Comparison of ENCODE assay signal across 1 cellular context in genomic region chr16:695355-696089, GRCh38.
TF ChIP-seq lines count a peak whose summit lies in the region.

No MANE protein-coding gene starts in this region.

TF ChIP-seq in HepG2, 621 proteins besides CTCF, POLR2A, EP300 and RAD21 (continued from another document and continues in another):
- TF ChIP-seq ZNF343 (CRISPR knock-in tag; IDR thresholded peaks at IDR 0.05) (0 out of 2 replicates have a peak, but pooled peaks have one; percentile 65), ATF3 (CRISPR knock-in tag; IDR thresholded peaks at IDR 0.05) (peak; percentile 40; the same call in 1 of the 2 replicates), EED (CRISPR knock-in tag; IDR thresholded peaks at IDR 0.05) (peak; percentile 88; the same call in 1 of the 2 replicates), ZHX2 (IDR thresholded peaks at IDR 0.05; ENCODE audit: low read depth) (peak; percentile 51; the same call in 1 of the 2 replicates), ZHX2 (CRISPR knock-in tag; IDR thresholded peaks at IDR 0.05; ENCODE audit: borderline replicate concordance) (no peak), ZFP90 (CRISPR knock-in tag; IDR thresholded peaks at IDR 0.05; ENCODE audit: borderline replicate concordance) (no peak), ZNF274 (CRISPR knock-in tag; IDR thresholded peaks at IDR 0.05) (0 out of 2 replicates have a peak, but pooled peaks have one; percentile 33), HDAC2 (CRISPR knock-in tag; IDR thresholded peaks at IDR 0.05) (no peak; the same call in 1 of the 2 replicates), ZNF414 (CRISPR knock-in tag; IDR thresholded peaks at IDR 0.05) (peak; percentile 75; the same call in 1 of the 2 replicates), ZNF770 (CRISPR knock-in tag; IDR thresholded peaks at IDR 0.05) (no peak), HNF4A (CRISPR knock-in tag; IDR thresholded peaks at IDR 0.05) (no peak), CERS6 (CRISPR knock-in tag; IDR thresholded peaks at IDR 0.05) (peak; percentile 60; the same call in 1 of the 2 replicates), ADNP (CRISPR knock-in tag; IDR thresholded peaks at IDR 0.05) (no peak), ZNF251 (CRISPR knock-in tag; IDR thresholded peaks at IDR 0.05) (no peak), NFKBIZ (CRISPR knock-in tag; IDR thresholded peaks at IDR 0.05) (0 out of 2 replicates have a peak, but pooled peaks have one; percentile 42), RBFOX2 (IDR thresholded peaks at IDR 0.05; ENCODE audit: low read depth, low read length) (peak; percentile 63; the same call in 1 of the 2 replicates), ZNF138 (CRISPR knock-in tag; IDR thresholded peaks at IDR 0.05; ENCODE audit: low read depth) (0 out of 2 replicates have a peak, but pooled peaks have one; percentile 58), AKAP8 (CRISPR knock-in tag; IDR thresholded peaks at IDR 0.05) (peak; percentile 52; the same call in 1 of the 2 replicates), ZNF619 (CRISPR knock-in tag; IDR thresholded peaks at IDR 0.05) (0 out of 2 replicates have a peak, but pooled peaks have one; percentile 60), ZNF263 (CRISPR knock-in tag; IDR thresholded peaks at IDR 0.05) (no peak), ZFP36L1 (CRISPR knock-in tag; IDR thresholded peaks at IDR 0.05) (peak; percentile 76; the same call in 1 of the 2 replicates), TFE3 (CRISPR knock-in tag; IDR thresholded peaks at IDR 0.05) (peak; percentile 52; the same call in 1 of the 2 replicates), HOXA7 (CRISPR knock-in tag; IDR thresholded peaks at IDR 0.05) (no peak), ZMAT3 (CRISPR knock-in tag; conservative IDR thresholded peaks at IDR 0.05) (peak; percentile 65; the same call in 1 of the 2 replicates), ZBTB21 (CRISPR knock-in tag; IDR thresholded peaks at IDR 0.05) (no peak), MEIS1 (CRISPR knock-in tag; IDR thresholded peaks at IDR 0.05; ENCODE audit: borderline replicate concordance) (no peak; the same call in 1 of the 2 replicates), PHF20 (CRISPR knock-in tag; IDR thresholded peaks at IDR 0.05) (0 out of 2 replicates have a peak, but pooled peaks have one; percentile 26), THAP11 (CRISPR knock-in tag; IDR thresholded peaks at IDR 0.05) (peak; percentile 20; the same call in 1 of the 2 replicates), BCLAF1 (IDR thresholded peaks at IDR 0.05) (no peak), ZNF496 (CRISPR knock-in tag; IDR thresholded peaks at IDR 0.05; ENCODE audit: insufficient replicate concordance) (no peak), ZBTB20 (CRISPR knock-in tag; IDR thresholded peaks at IDR 0.05; ENCODE audit: borderline replicate concordance, low read depth) (0 out of 2 replicates have a peak, but pooled peaks have one; percentile 19), MLX (CRISPR knock-in tag; IDR thresholded peaks at IDR 0.05) (peak; percentile 13; the same call in 1 of the 2 replicates), ZNF205 (CRISPR knock-in tag; IDR thresholded peaks at IDR 0.05) (0 out of 2 replicates have a peak, but pooled peaks have one; percentile 52), JUN (CRISPR knock-in tag; IDR thresholded peaks at IDR 0.05) (0 out of 2 replicates have a peak, but pooled peaks have one; percentile 36), FLYWCH1 (CRISPR knock-in tag; IDR thresholded peaks at IDR 0.05) (no peak), SALL1 (CRISPR knock-in tag; IDR thresholded peaks at IDR 0.05) (peak; percentile 79), REL (CRISPR knock-in tag; conservative IDR thresholded peaks at IDR 0.05) (0 out of 2 replicates have a peak, but pooled peaks have one; percentile 61), CREB3 (CRISPR knock-in tag; IDR thresholded peaks at IDR 0.05) (no peak), HMG20A (CRISPR knock-in tag; IDR thresholded peaks at IDR 0.05; ENCODE audit: borderline replicate concordance) (no peak), KLF9 (CRISPR knock-in tag; IDR thresholded peaks at IDR 0.05; ENCODE audit: low read depth) (no peak), HIC2 (CRISPR knock-in tag; IDR thresholded peaks at IDR 0.05; ENCODE audit: low read depth) (peak; percentile 58; the same call in 1 of the 2 replicates)
